In the genomic region with DNA sequence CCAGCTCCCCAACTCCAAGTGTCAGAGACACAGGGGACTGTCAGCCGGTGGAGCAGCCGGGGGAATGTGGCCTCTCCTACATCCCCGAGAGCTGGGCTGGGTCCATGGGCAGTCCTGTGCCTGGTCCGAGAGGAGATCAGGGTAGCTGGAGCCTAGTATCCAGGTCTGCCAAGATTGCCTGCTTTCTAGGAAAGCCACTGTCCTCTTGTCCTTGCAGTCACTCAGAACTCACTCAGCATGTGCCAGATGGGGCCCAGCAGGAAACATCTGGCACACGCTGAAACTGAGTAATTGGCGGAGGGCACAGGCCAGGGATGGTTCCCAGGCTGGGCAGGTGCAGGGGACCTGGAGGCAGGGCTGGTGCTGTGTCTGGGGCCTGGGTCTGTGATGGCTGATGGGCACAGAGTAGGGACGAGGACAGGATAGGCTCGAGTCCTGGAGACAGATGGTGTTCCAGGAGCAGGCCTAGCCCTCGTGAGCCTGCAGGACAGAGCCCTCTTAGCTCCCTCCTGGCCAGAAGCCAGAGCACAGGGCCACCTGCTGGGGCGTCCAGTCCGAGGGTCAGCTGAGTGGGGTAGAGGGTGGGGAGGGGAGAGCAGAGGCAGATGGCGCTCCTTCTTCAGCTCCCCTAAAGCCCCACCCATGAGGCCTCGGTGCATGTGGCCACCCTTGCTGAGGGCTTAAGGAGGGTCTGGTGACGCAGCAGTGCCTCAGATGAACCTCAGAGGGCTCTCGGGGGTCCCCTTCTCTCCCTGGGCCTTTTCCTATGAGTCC, we compare ENCODE assay signal across 9 cellular contexts. TPM values are rescaled to one million over a fixed set of nuclear protein-coding genes. Genes with fewer than 3 reads are reported as not detected.
DNase-seq lines count a peak whose midpoint lies in the region; ATAC-seq and TF ChIP-seq lines count a peak whose summit lies in the region.
"Had no signal": no experiment of that assay in that cellular context is flagged by ENCODE, and none has a peak within 500 bp of the region (broad histone marks: within the 10 kb centered on the region; RNA-seq: fewer than 3 reads in every experiment).

No MANE protein-coding gene starts in this region.

- ATAC-seq in foreskin keratinocyte, result no peak
- ATAC-seq in gastroesophageal sphincter, result no peak

- H3K4me3 Mint-ChIP-seq in neural crest cell, result no peak overlapping the region

- no peak overlapping the region for H3K4me3 ChIP-seq in GM06990 (replicated peaks; ENCODE audit: low read depth, low read length)
- H3K4me3 ChIP-seq in coronary artery, result no peak overlapping the region
- H3K4me3 ChIP-seq in gastroesophageal sphincter, result no peak overlapping the region
- H3K4me3 ChIP-seq: HAP-1 had no signal

- H3K27ac ChIP-seq in coronary artery, result no peak overlapping the region
- H3K27ac ChIP-seq in foreskin keratinocyte, result no peak overlapping the region
- no peak overlapping the region for H3K27ac ChIP-seq in gastroesophageal sphincter

- TF ChIP-seq EP300 in gastroesophageal sphincter (IDR thresholded peaks at IDR 0.05), result no peak

- 70 to 93% methylated on average over 2 to 7 of the region's 15 CpGs for WGBS in gastroesophageal sphincter (ENCODE audit: low coverage in 1 of 2), 2 donors

- DNase-seq in GM06990 (ENCODE audit: extremely low read depth, insufficient read length) (peak; percentile 6), NCI-H345 treated with DMSO at 0.1 percent for 48 hours (lab: John Stamatoyannopoulos, UW; ENCODE audit: unreplicated experiment) (peak; percentile 29), coronary artery (ENCODE audit: low spot score) (peak; percentile 53), neural crest cell (ENCODE audit: low read depth, low spot score) (no peak), D341Med (ENCODE audit: low spot score) (no peak), foreskin keratinocyte (no peak), NCI-H2029 (lab: John Stamatoyannopoulos, UW) (no peak)

- H3K4me1 ChIP-seq in foreskin keratinocyte, result no peaks in the 10 kb centered on the region
- H3K4me1 ChIP-seq in gastroesophageal sphincter, result peaks cover 0 to 17% (median 4%) of the 10 kb centered on the region in 3 donors
- H3K4me1 ChIP-seq: HAP-1 had no signal

- H3K27ac Mint-ChIP-seq in neural crest cell (ENCODE audit: unreplicated experiment), result peak overlapping the region; percentile 67

- H3K36me3 ChIP-seq in GM06990 (ENCODE audit: control insufficient read depth, insufficient read depth, low read length), result peaks cover 55% of the 10 kb centered on the region
- peaks cover 0 to 32% of the 10 kb centered on the region in 2 donors for H3K36me3 ChIP-seq in gastroesophageal sphincter

- H3K36me3 Mint-ChIP-seq in neural crest cell (ENCODE audit: low read depth), result no peaks in the 10 kb centered on the region

- TF ChIP-seq POLR2A in gastroesophageal sphincter (IDR thresholded peaks at IDR 0.05), result no peak

- no peaks in the 10 kb centered on the region for H3K9me3 ChIP-seq in gastroesophageal sphincter
- H3K9me3 ChIP-seq: HAP-1 had no signal

- no peaks in the 10 kb centered on the region for H3K9me3 Mint-ChIP-seq in neural crest cell

- H3K27me3 Mint-ChIP-seq in neural crest cell (ENCODE audit: low read depth), result no peaks in the 10 kb centered on the region

- H3K4me1 Mint-ChIP-seq in neural crest cell, result no peaks in the 10 kb centered on the region

- no peaks in the 10 kb centered on the region for H3K27me3 ChIP-seq in GM06990 (replicated peaks; ENCODE audit: control insufficient read depth, insufficient read depth, low read length)
- H3K27me3 ChIP-seq in foreskin keratinocyte, result no peaks in the 10 kb centered on the region
- H3K27me3 ChIP-seq in gastroesophageal sphincter, result no peaks in the 10 kb centered on the region

- TF ChIP-seq CTCF in GM06990 (IDR thresholded peaks at IDR 0.05; ENCODE audit: insufficient read depth, low read length, poor library complexity, severe bottlenecking) (no peak), coronary artery (IDR thresholded peaks at IDR 0.05) (no peak), neural crest cell (conservative IDR thresholded peaks at IDR 0.05) (no peak), foreskin keratinocyte (conservative IDR thresholded peaks at IDR 0.05) (no peak), gastroesophageal sphincter (IDR thresholded peaks at IDR 0.05) (no peak)

RNA-seq across cellular contexts. Expression of gene ADCY7, which starts 31.1 kb away (rescaled TPM):
- 6.9 and 8.8 TPM in 2 replicates for total RNA-seq in neural crest cell
- 13.9 and 20.1 TPM in 2 replicates for total RNA-seq in foreskin keratinocyte
- 3.5 and 4.1 TPM in 2 replicates for polyA plus RNA-seq in foreskin keratinocyte
- total RNA-seq in gastroesophageal sphincter, result 10 to 100 TPM; 12.7 to 23.5 (median 19.3) TPM

Comparison
In these comparisons a context has a peak if more than half of its experiments do, and no peak if none do; other contexts are left out.
1. DNase-seq: peak in GM06990 (single experiment), NCI-H345 treated with DMSO at 0.1 percent for 48 hours (single experiment) and coronary artery (single experiment); none in neural crest cell (single experiment), D341Med (single experiment), foreskin keratinocyte (0 of 2) and NCI-H2029 (single experiment).